In genomic region chr12:91859347-91859746, GRCh38 we compare ENCODE assay signal across 25 cellular contexts.
"Had no signal": no experiment of that assay in that cellular context is flagged by ENCODE, and none has a peak within 500 bp of the region (broad histone marks: within the 10 kb centered on the region; RNA-seq: fewer than 3 reads in every experiment).

No MANE protein-coding gene starts in this region.

- H3K27ac ChIP-seq: colonic mucosa, coronary artery, dorsolateral prefrontal cortex, epithelial cell of prostate, esophagus muscularis mucosa, esophagus squamous epithelium, foreskin keratinocyte, gastrocnemius medialis, gastroesophageal sphincter, heart left ventricle, heart right ventricle had no signal

- H3K27me3 Mint-ChIP-seq: dendritic cell treated with granulocyte-macrophage colony-stimulating factor and Interleukin-4, amounts not matched to agents 40 ng/mL and 50 ng/mL, for 4 days; effector memory CD8-positive, alpha-beta T cell had no signal

- DNase-seq: colonic mucosa; cortex of kidney; dermis blood vessel endothelial cell; dorsolateral prefrontal cortex; effector CD4-positive, alpha-beta T cell; effector CD8-positive, alpha-beta T cell; effector memory CD4-positive, alpha-beta T cell; effector memory CD8-positive, alpha-beta T cell; endodermal cell; erythroblast; esophagus squamous epithelium; foreskin fibroblast; foreskin keratinocyte; foreskin melanocyte; gastrocnemius medialis; glutamatergic neuron; head of caudate nucleus; heart left ventricle; heart right ventricle had no signal

- H3K4me3 Mint-ChIP-seq: dendritic cell treated with granulocyte-macrophage colony-stimulating factor and Interleukin-4, amounts not matched to agents 40 ng/mL and 50 ng/mL, for 4 days; effector memory CD8-positive, alpha-beta T cell; endodermal cell had no signal

- ATAC-seq: effector memory CD8-positive, alpha-beta T cell; esophagus mucosa; foreskin keratinocyte; gastrocnemius medialis; gastroesophageal sphincter; heart left ventricle; heart right ventricle had no signal

- H3K9me3 Mint-ChIP-seq: dendritic cell treated with granulocyte-macrophage colony-stimulating factor and Interleukin-4, amounts not matched to agents 40 ng/mL and 50 ng/mL, for 4 days; effector memory CD8-positive, alpha-beta T cell; endodermal cell had no signal

- H3K4me1 Mint-ChIP-seq: endodermal cell had no signal

- H3K27ac Mint-ChIP-seq: dendritic cell treated with granulocyte-macrophage colony-stimulating factor and Interleukin-4, amounts not matched to agents 40 ng/mL and 50 ng/mL, for 4 days; endodermal cell had no signal
